1 cellular context compared by ENCODE assay signal in genomic region chr22:32411829-32412592, GRCh38.
TF ChIP-seq lines count a peak whose summit lies in the region.

Gene RTCB, minus strand, starts transcription at chr22:32412247. Its CDS starts 91 bp downstream, at chr22:32412156.

TF ChIP-seq in liver, 16 proteins besides CTCF, POLR2A, EP300 and RAD21 (continued from another document):
- TF ChIP-seq, protein P1, sequence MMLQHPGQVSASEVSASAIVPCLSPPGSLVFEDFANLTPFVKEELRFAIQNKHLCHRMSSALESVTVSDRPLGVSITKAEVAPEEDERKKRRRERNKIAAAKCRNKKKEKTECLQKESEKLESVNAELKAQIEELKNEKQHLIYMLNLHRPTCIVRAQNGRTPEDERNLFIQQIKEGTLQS (IDR thresholded peaks at IDR 0.05), result no peak
